In the genomic region with DNA sequence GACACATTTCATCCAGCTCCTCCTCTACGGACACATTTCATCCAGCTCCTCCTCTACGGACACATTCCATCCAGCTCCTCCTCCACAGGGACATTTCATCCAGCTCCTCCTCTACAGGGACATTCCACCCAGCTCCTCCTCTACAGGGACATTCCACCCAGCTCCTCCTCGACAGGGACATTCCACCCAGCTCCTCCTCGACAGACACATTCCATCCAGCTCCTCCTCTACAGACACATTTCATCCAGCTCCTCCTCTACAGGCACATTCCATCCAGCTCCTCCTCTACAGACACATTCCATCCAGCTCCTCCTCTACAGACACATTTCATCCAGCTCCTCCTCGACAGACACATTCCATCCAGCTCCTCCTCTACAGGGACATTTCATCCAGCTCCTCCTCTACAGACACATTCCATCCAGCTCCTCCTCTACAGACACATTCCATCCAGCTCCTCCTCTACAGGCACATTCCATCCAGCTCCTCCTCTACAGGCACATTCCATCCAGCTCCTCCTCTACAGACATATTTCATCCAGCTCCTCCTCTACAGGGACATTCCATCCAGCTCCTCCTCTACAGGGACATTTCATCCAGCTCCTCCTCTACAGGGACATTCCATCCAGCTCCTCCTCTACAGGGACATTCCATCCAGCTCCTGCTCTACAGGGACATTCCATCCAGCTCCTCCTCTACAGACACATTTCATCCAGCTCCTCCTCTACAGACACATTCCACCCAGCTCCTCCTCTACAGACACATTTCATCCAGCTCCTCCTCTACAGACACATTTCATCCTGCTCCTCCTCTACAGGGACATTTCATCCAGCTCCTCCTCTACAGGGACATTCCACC, we compare ENCODE assay signal across 1 cellular context.
A peak's percentile ranks its signal among the peaks of the same experiment; 100 is the strongest.
TF ChIP-seq lines count a peak whose summit lies in the region.

No MANE protein-coding gene starts in this region.

TF ChIP-seq in HepG2, 621 proteins besides CTCF, POLR2A, EP300 and RAD21:
- peak; percentile 40; the same call in 1 of the 2 replicates for TF ChIP-seq FOXK2 (IDR thresholded peaks at IDR 0.05)
- peak; percentile 68 for TF ChIP-seq SKI (IDR thresholded peaks at IDR 0.05; ENCODE audit: partially characterized antibody)
TF ChIP-seq in HepG2: peak in this region for 2; not testable (repeated sequence) for 619.
